Comparison of ENCODE assay signal across 30 cellular contexts in the genomic region with DNA sequence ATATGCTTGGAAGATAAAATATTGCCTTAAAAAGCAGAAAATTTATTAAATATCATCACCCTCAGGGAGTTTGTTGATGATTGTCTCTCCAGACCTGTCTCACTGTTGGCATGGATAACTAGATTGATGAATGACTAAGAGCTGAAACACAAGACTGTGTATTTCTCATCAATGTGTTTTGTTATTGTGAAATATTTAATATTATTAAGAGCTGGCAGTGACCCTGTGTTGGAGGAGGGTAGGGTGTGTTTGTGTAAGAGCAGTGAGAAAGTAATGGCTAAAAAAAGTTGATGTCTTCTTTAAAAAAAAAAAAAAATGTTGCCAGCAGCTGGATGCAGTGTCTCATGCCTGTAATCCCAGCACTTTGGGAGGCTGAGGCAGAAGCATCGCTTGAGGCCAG.
DNase-seq lines count a peak whose midpoint lies in the region; ATAC-seq and TF ChIP-seq lines count a peak whose summit lies in the region.
"Had no signal": no experiment of that assay in that cellular context is flagged by ENCODE, and none has a peak within 500 bp of the region (broad histone marks: within the 10 kb centered on the region; RNA-seq: fewer than 3 reads in every experiment).

No MANE protein-coding gene starts in this region.

- H4K20me1 ChIP-seq in PC-3 (ENCODE audit: low read length) (no peaks in the 10 kb centered on the region), mammary epithelial cell (ENCODE audit: insufficient read depth, low read length) (no peaks in the 10 kb centered on the region)

- no peak overlapping the region for H3K27ac Mint-ChIP-seq in CD4-positive, alpha-beta memory T cell
- H3K27ac Mint-ChIP-seq: activated CD8-positive, alpha-beta memory T cell treated with anti-CD3 and anti-CD28 coated beads, Interleukin-2, amount 10 ng/mL, durations not matched to agents 7 days and 5 days had no signal

- TF ChIP-seq CTCF in PC-3 (conservative IDR thresholded peaks at IDR 0.05; ENCODE audit: low read depth, low read length) (no peak), mammary epithelial cell (conservative IDR thresholded peaks at IDR 0.05 in 1 of 2, IDR thresholded peaks at IDR 0.05 in 1 of 2; ENCODE audit: extremely low read depth in 1 of 2, insufficient read depth in 1 of 2, low read depth in 1 of 2, low read length in 2 of 2) (no peak), gastroesophageal sphincter (IDR thresholded peaks at IDR 0.05) (no peak)

- H3K4me3 Mint-ChIP-seq in CD4-positive, alpha-beta memory T cell = no peak overlapping the region
- H3K4me3 Mint-ChIP-seq: activated CD8-positive, alpha-beta memory T cell treated with anti-CD3 and anti-CD28 coated beads, Interleukin-2, amount 10 ng/mL, durations not matched to agents 7 days and 5 days had no signal

- H3K9me3 Mint-ChIP-seq in CD4-positive, alpha-beta memory T cell = no peaks in the 10 kb centered on the region
- H3K9me3 Mint-ChIP-seq: naive B cell had no signal

- peaks cover 10% of the 10 kb centered on the region; the same call in 1 of the 2 replicates for H3K4me1 ChIP-seq in PC-3 (ENCODE audit: insufficient read depth, low read length)
- peaks cover 6% of the 10 kb centered on the region for H3K4me1 ChIP-seq in mammary epithelial cell (ENCODE audit: insufficient read depth, low read length)
- peaks cover 4 to 41% (median 7%) of the 10 kb centered on the region in 3 donors for H3K4me1 ChIP-seq in gastroesophageal sphincter
- H3K4me1 ChIP-seq in CD4-positive, alpha-beta memory T cell (ENCODE audit: insufficient read depth, low read length) = no peaks in the 10 kb centered on the region
- H3K4me1 ChIP-seq: Caco-2, prostate gland, upper lobe of right lung had no signal

- no CpG with 5 or more reads among the region's 1 CpG for WGBS in mammary epithelial cell (ENCODE audit: low coverage, missing lambda C conversion rate)
- 36% methylated on average over 1 of the region's 1 CpG; no CpG with 5 or more reads in 1 of the 2 donors for WGBS in gastroesophageal sphincter (ENCODE audit: low coverage in 1 of 2), 2 donors

- no peaks in the 10 kb centered on the region for H3K9me3 ChIP-seq in PC-3 (ENCODE audit: low read length)
- no peaks in the 10 kb centered on the region for H3K9me3 ChIP-seq in mammary epithelial cell (replicated peaks; ENCODE audit: insufficient read depth, low read length)
- H3K9me3 ChIP-seq in gastroesophageal sphincter = no peaks in the 10 kb centered on the region
- H3K9me3 ChIP-seq in CD4-positive, alpha-beta memory T cell (ENCODE audit: control insufficient read depth in 1 of 2, low read length in 2 of 2) = no peaks in the 10 kb centered on the region
- H3K9me3 ChIP-seq: BLaER1 treated with 17β-estradiol and CSF1 and Interleukin-3, amounts not matched to agents 10 nM and 100 nM; Caco-2; prostate gland; SK-N-SH; upper lobe of right lung had no signal

- H3K27me3 Mint-ChIP-seq in CD4-positive, alpha-beta memory T cell = no peaks in the 10 kb centered on the region
- H3K27me3 Mint-ChIP-seq: activated CD8-positive, alpha-beta memory T cell treated with anti-CD3 and anti-CD28 coated beads, Interleukin-2, amount 10 ng/mL, durations not matched to agents 7 days and 5 days; naive B cell had no signal

- in situ Hi-C loops in mammary epithelial cell (cut with MboI; ENCODE audit: low sequenced_read_pairs in 2 of 2) = no loop called here

- H3K27ac ChIP-seq in PC-3 (ENCODE audit: low read length) = no peak overlapping the region
- H3K27ac ChIP-seq in mammary epithelial cell (ENCODE audit: insufficient read depth, low read depth, low read length) = no peak overlapping the region
- peak overlapping the region in 3 of 4 donors; percentile 12 to 44 (median 24) for H3K27ac ChIP-seq in gastroesophageal sphincter
- no peak overlapping the region for H3K27ac ChIP-seq in CD4-positive, alpha-beta memory T cell (ENCODE audit: low read depth, low read length)
- H3K27ac ChIP-seq: BLaER1 treated with 17β-estradiol and CSF1 and Interleukin-3, amounts not matched to agents 10 nM and 100 nM; dorsolateral prefrontal cortex; prostate gland; RWPE1; skin epidermis; upper lobe of right lung had no signal

- intact Hi-C loops in PC-3 (cut with micrococcal nuclease) (no loop called here), mammary epithelial cell (cut with micrococcal nuclease) (no loop called here)
- intact Hi-C loops in CD4-positive, alpha-beta memory T cell (cut with micrococcal nuclease) = no loop called here

- no peak for TF ChIP-seq EP300 in gastroesophageal sphincter (IDR thresholded peaks at IDR 0.05)

- DNase-seq in PC-3 (peak; percentile 39), mammary epithelial cell (peak; percentile 68), skeletal muscle cell (ENCODE audit: low read depth) (peak; percentile 30), DMS 273 (lab: John Stamatoyannopoulos, UW; ENCODE audit: unreplicated experiment) (no peak), iPS-NIHi7 (ENCODE audit: extremely low spot score) (no peak), NAMALWA (ENCODE audit: low spot score) (no peak)
- DNase-seq in CD4-positive, alpha-beta memory T cell = no peak
- DNase-seq: activated CD8-positive, alpha-beta memory T cell treated with anti-CD3 and anti-CD28 coated beads, Interleukin-2, amount 10 ng/mL, durations not matched to agents 7 days and 5 days; activated naive CD4-positive, alpha-beta T cell treated with Interleukin-2 at 50 U/mL for 16 hours; activated T-cell treated with anti-CD3 and anti-CD28 coated beads, Interleukin-2, amount 50 U/mL, for 48 hours; Caco-2; DMS79 treated with DMSO at 0.1 percent for 48 hours; dorsolateral prefrontal cortex; GDM1; head of caudate nucleus; midbrain; naive B cell; NCI-H1048; NCI-H1694; NCI-H510A; nucleus accumbens; SK-N-SH; stimulated activated naive CD4-positive, alpha-beta T cell treated with Interleukin-2 at 50 U/mL for 16 hours; upper lobe of right lung had no signal

- H3K79me2 ChIP-seq in PC-3 (ENCODE audit: low read length) (no peaks in the 10 kb centered on the region), mammary epithelial cell (ENCODE audit: insufficient read depth, low read length) (no peaks in the 10 kb centered on the region)

- POLR2A ChIA-PET in PC-3 (lab: Charles Lee; ENCODE audit: unreplicated experiment) = no interaction called here
- POLR2A ChIA-PET in CD4-positive, alpha-beta memory T cell (lab: Charles Lee; ENCODE audit: partially characterized antibody) = no interaction called here

- H3F3A ChIP-seq in PC-3 (ENCODE audit: low read length, unreplicated experiment) = no peaks in the 10 kb centered on the region

- H2AFZ ChIP-seq in PC-3 (ENCODE audit: low read length) (no peak overlapping the region), mammary epithelial cell (ENCODE audit: low read depth, low read length) (no peak overlapping the region)

- peaks cover 4 to 19% (median 13%) of the 10 kb centered on the region in 4 donors for H3K4me1 Mint-ChIP-seq in CD4-positive, alpha-beta memory T cell

- H3K9ac ChIP-seq in PC-3 (ENCODE audit: low read length) (no peak overlapping the region), mammary epithelial cell (ENCODE audit: insufficient read depth, low read length) (no peak overlapping the region)
- H3K9ac ChIP-seq: BLaER1 treated with 17β-estradiol and CSF1 and Interleukin-3, amounts not matched to agents 10 nM and 100 nM; SK-N-SH had no signal

- no peak for TF ChIP-seq POLR2A in gastroesophageal sphincter (IDR thresholded peaks at IDR 0.05)

- CTCF ChIA-PET in PC-3 (lab: Charles Lee) (no interaction called here), mammary epithelial cell (lab: Charles Lee; ENCODE audit: low non-redundant PET) (no interaction called here)
- CTCF ChIA-PET in CD4-positive, alpha-beta memory T cell (lab: Charles Lee; ENCODE audit: partially characterized antibody) = interaction anchor here (1.1 kb wide), 1 partner anchor 58 kb away, joined by 3 read pairs; no protein-coding TSS in a partner anchor

- dilution Hi-C loops in mammary epithelial cell (cut with HindIII; ENCODE audit: low sequenced_read_pairs) = no loop called here

- H3K4me2 ChIP-seq in PC-3 (ENCODE audit: low read length) = no peak overlapping the region
- H3K4me2 ChIP-seq in mammary epithelial cell (ENCODE audit: insufficient read depth, low read depth, low read length) = no peak overlapping the region
- H3K4me2 ChIP-seq: BLaER1 treated with 17β-estradiol and CSF1 and Interleukin-3, amounts not matched to agents 10 nM and 100 nM; SK-N-SH had no signal

- no peak overlapping the region for H3K4me3 ChIP-seq in PC-3 (ENCODE audit: low read length)
- H3K4me3 ChIP-seq in mammary epithelial cell (replicated peaks in 1 of 3; ENCODE audit: insufficient read depth in 1 of 3, low read depth in 2 of 3, low read length in 3 of 3) = no peak overlapping the region
- H3K4me3 ChIP-seq in gastroesophageal sphincter = no peak overlapping the region
- no peak overlapping the region for H3K4me3 ChIP-seq in skeletal muscle cell (ENCODE audit: low read depth, low read length)
- H3K4me3 ChIP-seq in CD4-positive, alpha-beta memory T cell (ENCODE audit: low read length in 2 of 2) = no peak overlapping the region
- H3K4me3 ChIP-seq: BLaER1 treated with 17β-estradiol and CSF1 and Interleukin-3, amounts not matched to agents 10 nM and 100 nM; dorsolateral prefrontal cortex; prostate gland; skin epidermis; upper lobe of right lung had no signal

- H3K36me3 Mint-ChIP-seq in CD4-positive, alpha-beta memory T cell = no peaks in the 10 kb centered on the region
- H3K36me3 Mint-ChIP-seq: activated CD8-positive, alpha-beta memory T cell treated with anti-CD3 and anti-CD28 coated beads, Interleukin-2, amount 10 ng/mL, durations not matched to agents 7 days and 5 days; naive B cell had no signal

- no peak for ATAC-seq in PC-3
- peak; percentile 86 for ATAC-seq in gastroesophageal sphincter
- ATAC-seq: activated CD8-positive, alpha-beta memory T cell treated with anti-CD3 and anti-CD28 coated beads, Interleukin-2, amount 10 ng/mL, durations not matched to agents 7 days and 5 days; HCT116; upper lobe of right lung had no signal

- H3K36me3 ChIP-seq in PC-3 (ENCODE audit: low read depth, low read length) = no peaks in the 10 kb centered on the region
- H3K36me3 ChIP-seq in mammary epithelial cell (ENCODE audit: insufficient read depth, low read length) = no peaks in the 10 kb centered on the region
- no peaks in the 10 kb centered on the region for H3K36me3 ChIP-seq in gastroesophageal sphincter
- no peaks in the 10 kb centered on the region for H3K36me3 ChIP-seq in CD4-positive, alpha-beta memory T cell (ENCODE audit: insufficient read depth, low read length)
- H3K36me3 ChIP-seq: BLaER1 treated with 17β-estradiol and CSF1 and Interleukin-3, amounts not matched to agents 10 nM and 100 nM; prostate gland; upper lobe of right lung had no signal

- H3K9me2 ChIP-seq in PC-3 (replicated peaks; ENCODE audit: low read length) = no peaks in the 10 kb centered on the region
- H3K9me2 ChIP-seq: SK-N-SH had no signal

- H3K27me3 ChIP-seq in PC-3 (ENCODE audit: low read length) (no peaks in the 10 kb centered on the region), mammary epithelial cell (ENCODE audit: insufficient read depth, low read length) (no peaks in the 10 kb centered on the region), gastroesophageal sphincter (no peaks in the 10 kb centered on the region)
- H3K27me3 ChIP-seq in CD4-positive, alpha-beta memory T cell (ENCODE audit: insufficient read depth, low read length) = no peaks in the 10 kb centered on the region
- H3K27me3 ChIP-seq: BLaER1 treated with 17β-estradiol and CSF1 and Interleukin-3, amounts not matched to agents 10 nM and 100 nM; dorsolateral prefrontal cortex; upper lobe of right lung had no signal

- BruUV-seq in PC-3 (replicated peaks; lab: Mats Ljungman, UMichigan) = no TSS peak
- no TSS peak for BruUV-seq in mammary epithelial cell (replicated peaks; lab: Mats Ljungman, UMichigan)

Comparison
In these comparisons a context has a peak if more than half of its experiments do, and no peak if none do; other contexts are left out.
1. DNase-seq: peak in PC-3 (single experiment), mammary epithelial cell (single experiment) and skeletal muscle cell (single experiment); none in DMS 273 (single experiment), iPS-NIHi7 (single experiment), CD4-positive, alpha-beta memory T cell (0 of 5) and NAMALWA (single experiment).
2. H3K27ac ChIP-seq: peak in gastroesophageal sphincter (3 of 4); none in PC-3 (single experiment), mammary epithelial cell (single experiment) and CD4-positive, alpha-beta memory T cell (single experiment).